Comparison of ENCODE assay signal across 16 cellular contexts in the genomic region with DNA sequence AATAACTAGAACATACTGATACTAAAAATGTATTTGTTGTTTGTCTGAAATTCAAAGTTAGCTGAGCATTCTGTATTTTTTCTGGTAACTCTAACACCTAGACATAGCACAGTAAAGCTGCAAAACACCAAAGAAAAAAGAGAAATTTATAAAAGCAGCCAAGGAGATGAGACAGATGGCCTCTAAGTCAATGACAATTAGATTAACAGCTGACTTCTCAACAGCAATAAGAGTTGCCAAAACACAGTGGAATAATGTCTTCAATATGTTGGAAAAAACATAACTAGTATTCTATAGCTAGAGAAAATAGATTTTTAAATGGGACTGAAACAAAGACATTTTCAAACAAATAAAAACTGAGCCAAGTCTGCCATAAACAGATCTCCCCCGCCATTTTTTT.
"Had no signal": no experiment of that assay in that cellular context is flagged by ENCODE, and none has a peak within 500 bp of the region (broad histone marks: within the 10 kb centered on the region; RNA-seq: fewer than 3 reads in every experiment).

No MANE protein-coding gene starts in this region.

- H3K36me3 Mint-ChIP-seq: mesothelial cell of epicardium had no signal

- H3K4me3 Mint-ChIP-seq: mesothelial cell of epicardium; naive thymus-derived CD4-positive, alpha-beta T cell had no signal

- H3K4me1 Mint-ChIP-seq: mesothelial cell of epicardium had no signal

- ATAC-seq: foreskin keratinocyte; gastroesophageal sphincter; heart right ventricle; left cardiac atrium; left lung; left ventricle myocardium superior; lower lobe of right lung; naive thymus-derived CD4-positive, alpha-beta T cell had no signal

- DNase-seq: dermis blood vessel endothelial cell; dorsolateral prefrontal cortex; effector CD4-positive, alpha-beta T cell; effector memory CD4-positive, alpha-beta T cell; foreskin keratinocyte; head of caudate nucleus; heart right ventricle; hippocampal formation; left cardiac atrium; left lung; left ventricle myocardium superior; lower lobe of right lung; mesenchymal stem cell; naive thymus-derived CD4-positive, alpha-beta T cell had no signal

- H3K27ac Mint-ChIP-seq: mesothelial cell of epicardium; naive thymus-derived CD4-positive, alpha-beta T cell had no signal
